Comparison of ENCODE assay signal across 8 cellular contexts in the genomic region with DNA sequence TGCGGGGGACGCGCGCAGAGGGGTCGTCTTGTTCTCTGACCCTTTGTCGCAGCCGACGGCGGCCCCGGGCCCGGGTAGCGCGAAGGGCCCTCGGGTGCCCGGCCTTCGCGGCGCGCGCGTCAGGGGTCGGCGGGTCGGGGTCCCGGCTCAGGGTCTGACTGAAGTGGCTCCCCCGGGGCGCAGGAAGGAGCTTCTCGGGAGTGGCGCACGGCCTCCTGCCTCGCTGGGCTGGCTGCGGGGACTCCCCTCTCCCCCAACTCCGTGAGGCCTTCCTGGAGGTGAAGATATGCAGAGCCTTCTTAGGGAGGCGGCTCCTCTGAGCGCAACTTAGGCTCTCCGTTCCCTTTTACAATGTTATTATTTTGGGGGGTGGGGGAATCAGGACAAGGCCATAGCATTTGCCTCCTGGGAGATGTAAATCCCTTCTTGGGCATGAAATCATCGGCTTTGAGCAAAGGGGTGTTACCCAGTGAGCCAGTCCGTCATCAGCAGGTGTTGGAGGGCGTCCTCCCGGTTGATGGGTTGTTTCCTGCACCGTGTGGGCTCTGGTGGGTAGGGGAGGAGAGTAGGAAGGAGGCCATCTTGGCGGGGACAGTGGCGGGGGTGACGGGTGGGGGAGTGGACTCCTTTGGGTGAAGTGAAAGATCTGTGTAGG. TPM values are rescaled to one million over a fixed set of nuclear protein-coding genes. Genes with fewer than 3 reads are reported as not detected.
A peak's percentile ranks its signal among the peaks of the same experiment; 100 is the strongest.
DNase-seq lines count a peak whose midpoint lies in the region; ATAC-seq and TF ChIP-seq lines count a peak whose summit lies in the region.

No MANE protein-coding gene starts in this region.

- H3K36me3 ChIP-seq in right lobe of liver = no peaks in the 10 kb centered on the region

- H3K27me3 ChIP-seq in right lobe of liver = no peaks in the 10 kb centered on the region

- H3K27ac ChIP-seq in coronary artery (peak overlapping the region; percentile 98 to 99), right lobe of liver (peak overlapping the region; percentile 87 to 95 (median 92))

- no peaks in the 10 kb centered on the region for H3K9me3 ChIP-seq in right lobe of liver

- peak; percentile 44 for TF ChIP-seq POLR2A in right lobe of liver (IDR thresholded peaks at IDR 0.05)

- no peak for TF ChIP-seq CTCF in coronary artery (IDR thresholded peaks at IDR 0.05)
- TF ChIP-seq CTCF in right lobe of liver (IDR thresholded peaks at IDR 0.05) = no peak

- peak overlapping the region; percentile 92 for H3K4me3 ChIP-seq in coronary artery
- peak overlapping the region; percentile 62 to 92 (median 90) for H3K4me3 ChIP-seq in right lobe of liver

- intact Hi-C loops in right lobe of liver (cut with DNase I) = loop anchor here (5.0 kb wide), 1 partner anchor 65 kb away; no protein-coding TSS in a partner anchor

- ATAC-seq in HG03039 (IDR thresholded peaks at IDR 0.05; ENCODE audit: unreplicated experiment) = peak; percentile 21
- peak in 3 of 4 donors; percentile 1 to 5 (median 5) for ATAC-seq in right lobe of liver

- peaks cover 0 to 13% (median 7%) of the 10 kb centered on the region in 4 donors for H3K4me1 ChIP-seq in right lobe of liver

- peak; percentile 66 for DNase-seq in NK-92 treated with Interleukin-12 subunit alpha and Interleukin-12 subunit beta, amount 100 ng/mL, for 24 hours (lab: John Stamatoyannopoulos, UW)
- DNase-seq in NK-92 (lab: John Stamatoyannopoulos, UW; ENCODE audit: unreplicated experiment) (no peak), NCI-H2171 treated with DMSO at 0.1 percent for 48 hours (lab: John Stamatoyannopoulos, UW) (peak; percentile 85), coronary artery (ENCODE audit: low spot score) (peak; percentile 83), right lobe of liver (peak in 2 of 3 donors; percentile 49 to 64)
- DNase-seq in activated CD4-positive, alpha-beta T cell treated with anti-CD3 and anti-CD28 coated beads for 48 hours = peak; percentile 81
- DNase-seq in stimulated activated CD4-positive, alpha-beta T cell treated with anti-CD3 and anti-CD28 coated beads, TNF-alpha, amount 100 ng/mL, for 24 hours (ENCODE audit: low read depth in 3 of 3) = peak in 2 of 3 experiments; percentile 46 to 70

- 0% methylated on average over 12 of the region's 44 CpGs for WGBS in right lobe of liver (ENCODE audit: insufficient coverage, low coverage, low lambda C conversion rate, missing lambda C conversion rate)

RNA-seq across cellular contexts. Expression of gene CDS2, which starts 0.5 kb away (rescaled TPM):
- total RNA-seq in right lobe of liver = 10 to 100 TPM; 13.7 to 42.3 (median 31.6) TPM

RNA-seq across cellular contexts. Expression of gene PCNA, which starts 7.6 kb away (rescaled TPM):
- 10 to 100 TPM; 14.8 to 56.1 (median 16.1) TPM for total RNA-seq in right lobe of liver

RNA-seq across cellular contexts. Expression of gene TMEM230, which starts 14.5 kb away (rescaled TPM):
- total RNA-seq in right lobe of liver = 10 to 100 TPM; 60.5 to 88.1 (median 71.5) TPM
